In genomic region chr11:117232911-117233409, GRCh38 we compare ENCODE assay signal across 8 cellular contexts. TPM values are rescaled to one million over a fixed set of nuclear protein-coding genes. Genes with fewer than 3 reads are reported as not detected.
A peak's percentile ranks its signal among the peaks of the same experiment; 100 is the strongest.
DNase-seq lines count a peak whose midpoint lies in the region; ATAC-seq and TF ChIP-seq lines count a peak whose summit lies in the region.

No MANE protein-coding gene starts in this region.

- no peaks in the 10 kb centered on the region for H3K27me3 ChIP-seq in right lobe of liver
- H3K27me3 ChIP-seq in thymus (ENCODE audit: control insufficient read depth, insufficient read depth), result no peaks in the 10 kb centered on the region

- DNase-seq in GM12865 (ENCODE audit: low read depth) (peak; percentile 22), NCI-H69 (lab: John Stamatoyannopoulos, UW) (peak; percentile 57), caudate nucleus (lab: John Stamatoyannopoulos, UW) (peak in 1 of 61 donors; percentile 14), right lobe of liver (peak; percentile 50 to 66 (median 52)), GOT3 (lab: John Stamatoyannopoulos, UW) (no peak)

- H3K27ac ChIP-seq in caudate nucleus (ENCODE audit: low read depth, low read length) (peak overlapping the region; percentile 44), right lobe of liver (peak overlapping the region; percentile 80 to 89 (median 83)), thymus (ENCODE audit: low read depth) (peak overlapping the region; percentile 75)

- H3K4me3 ChIP-seq in GM12865 (ENCODE audit: low read depth, low read length), result peak overlapping the region; percentile 96
- peak overlapping the region; percentile 96 to 99 (median 97) for H3K4me3 ChIP-seq in right lobe of liver
- H3K4me3 ChIP-seq in thymus (ENCODE audit: low read length), result peak overlapping the region; percentile 85

- peaks cover 0 to 18% (median 6%) of the 10 kb centered on the region in 4 donors for H3K4me1 ChIP-seq in right lobe of liver
- H3K4me1 ChIP-seq in thymus (ENCODE audit: control insufficient read depth, insufficient read depth, low read length), result peaks cover 18% of the 10 kb centered on the region

- intact Hi-C loops in right lobe of liver (cut with DNase I), result no loop called here

- WGBS in right lobe of liver (ENCODE audit: insufficient coverage, low coverage, low lambda C conversion rate, missing lambda C conversion rate), result 4% methylated on average over 4 of the region's 27 CpGs
- WGBS in thymus, result 3% methylated on average over 25 of the region's 27 CpGs

- H3K36me3 ChIP-seq in right lobe of liver (peaks cover 0 to 15% (median 5%) of the 10 kb centered on the region in 4 donors), thymus (ENCODE audit: control insufficient read depth, insufficient read depth) (peaks cover 20% of the 10 kb centered on the region)

- TF ChIP-seq CTCF in GM12865 (IDR thresholded peaks at IDR 0.05; ENCODE audit: insufficient read depth, low read depth, low read length, missing control alignments), result no peak
- TF ChIP-seq CTCF in right lobe of liver (IDR thresholded peaks at IDR 0.05), result no peak

- ATAC-seq in right lobe of liver, result peak; percentile 9 to 36 (median 12)
- no peak for ATAC-seq in HG03108 (IDR thresholded peaks at IDR 0.05; ENCODE audit: unreplicated experiment)
- ATAC-seq in HG02571 (IDR thresholded peaks at IDR 0.05; ENCODE audit: unreplicated experiment), result no peak

- TF ChIP-seq POLR2A in right lobe of liver (IDR thresholded peaks at IDR 0.05), result no peak

- H3K9me3 ChIP-seq in right lobe of liver, result no peaks in the 10 kb centered on the region
- no peaks in the 10 kb centered on the region for H3K9me3 ChIP-seq in thymus (ENCODE audit: control insufficient read depth)

RNA-seq across cellular contexts. Expression of gene RNF214, which starts 0.5 kb away (rescaled TPM):
- total RNA-seq in right lobe of liver, result 1 to 10 TPM; 5.6 to 9.4 (median 7.3) TPM
- 12.0 TPM for polyA plus RNA-seq in thymus

RNA-seq across cellular contexts. Expression of gene PCSK7, which starts 1.1 kb away (rescaled TPM):
- 10 to 100 TPM; 19.3 to 28.5 (median 25.8) TPM for total RNA-seq in right lobe of liver
- polyA plus RNA-seq in thymus, result 57.8 TPM

RNA-seq across cellular contexts. Expression of gene TAGLN, which starts 33.8 kb away (rescaled TPM):
- 100 to 1,000 TPM in 4 of 6 experiments, 10 to 100 TPM in 2; 41.2 to 158 (median 112) TPM for total RNA-seq in right lobe of liver
- polyA plus RNA-seq in thymus, result 906 TPM

RNA-seq across cellular contexts. Expression of gene SIDT2, which starts 54.4 kb away (rescaled TPM):
- total RNA-seq in right lobe of liver, result 10 to 100 TPM; 24.6 to 49.9 (median 35.5) TPM
- polyA plus RNA-seq in thymus, result 22.5 TPM

RNA-seq across cellular contexts. Expression of gene BACE1-AS, which starts 58.2 kb away (rescaled TPM):
- total RNA-seq in right lobe of liver, result 1 to 10 TPM in 5 of 6 experiments, under 1 TPM in 1; 0.75 to 2.9 (median 2.1) TPM
- polyA plus RNA-seq in thymus, result 6.7 TPM

Comparison
In these comparisons a context has a peak if more than half of its experiments do, and no peak if none do; other contexts are left out.
1. ATAC-seq: peak in right lobe of liver (4 of 4); none in HG03108 (single experiment) and HG02571 (single experiment).
2. Peak in every context shown above with its lines, with median percentiles within 50 percentile points of each other: H3K4me3 ChIP-seq and H3K27ac ChIP-seq.